In the genomic region with DNA sequence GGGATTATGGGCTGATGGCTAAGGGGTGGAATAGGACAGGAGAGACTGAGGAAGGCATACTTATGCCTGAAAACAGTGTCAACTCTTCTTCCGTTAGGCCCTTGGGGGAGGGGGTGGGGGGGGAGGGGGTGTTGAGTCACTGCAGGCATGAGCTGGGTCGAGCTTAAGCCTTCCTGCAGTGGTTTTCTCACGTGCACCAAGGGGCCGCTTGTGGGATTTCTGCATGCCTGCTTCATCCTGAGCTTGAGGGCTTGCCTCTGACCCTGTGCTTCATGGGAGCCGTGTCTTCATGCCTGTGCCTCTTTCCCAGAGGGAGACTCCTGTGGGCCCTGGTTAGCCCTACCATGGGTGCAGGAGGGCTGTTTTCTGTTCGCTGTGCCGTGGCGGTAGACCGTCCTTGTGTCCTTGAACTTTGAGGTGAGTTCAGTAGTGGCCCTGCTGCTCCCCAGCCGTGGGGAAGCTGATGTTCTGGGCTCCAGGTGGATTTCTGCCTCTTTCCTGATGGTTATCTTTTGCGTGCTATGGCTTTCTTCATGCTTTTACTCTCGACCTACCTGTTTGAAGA, we compare ENCODE assay signal across 16 cellular contexts.
DNase-seq lines count a peak whose midpoint lies in the region; ATAC-seq and TF ChIP-seq lines count a peak whose summit lies in the region.
"Had no signal": no experiment of that assay in that cellular context is flagged by ENCODE, and none has a peak within 500 bp of the region (broad histone marks: within the 10 kb centered on the region; RNA-seq: fewer than 3 reads in every experiment).

No MANE protein-coding gene starts in this region.

- H3K4me1 Mint-ChIP-seq in WTC11, result peaks cover 8% of the 10 kb centered on the region

- H3K36me3 ChIP-seq in BLaER1, result no peaks in the 10 kb centered on the region
- H3K36me3 ChIP-seq in upper lobe of left lung, result peaks cover 0 to 18% (median 0%) of the 10 kb centered on the region in 4 donors

- H3K4me2 ChIP-seq in BLaER1, result peak overlapping the region; percentile 78

- peak overlapping the region; percentile 31; the same call in 1 of the 2 replicates for H3K27ac ChIP-seq in BLaER1
- H3K27ac ChIP-seq in upper lobe of left lung, result no peak overlapping the region

- no peak for TF ChIP-seq EP300 in upper lobe of left lung (IDR thresholded peaks at IDR 0.05)

- no peak overlapping the region for H3K4me3 ChIP-seq in BLaER1
- H3K4me3 ChIP-seq in upper lobe of left lung, result no peak overlapping the region

- POLR2A ChIA-PET in WTC11 (lab: Charles Lee), result no interaction called here

- H3K27me3 ChIP-seq in BLaER1 (no peaks in the 10 kb centered on the region), upper lobe of left lung (no peaks in the 10 kb centered on the region)

- no peak overlapping the region for H3K4me3 Mint-ChIP-seq in WTC11

- H3K9ac ChIP-seq in BLaER1, result no peak overlapping the region

- in situ Hi-C loops in KBM-7 (cut with MboI; ENCODE audit: low pct_unique_long_range_greater_than_20kb, low sequenced_read_pairs), result no loop called here

- no peaks in the 10 kb centered on the region for H3K27me3 Mint-ChIP-seq in WTC11 (ENCODE audit: low read depth)

- WGBS in upper lobe of left lung, 2 donors, result 89 to 94% methylated on average over 9 to 12 of the region's 12 CpGs

- H3K9me3 ChIP-seq in BLaER1 (no peaks in the 10 kb centered on the region), upper lobe of left lung (no peaks in the 10 kb centered on the region)

- peak; percentile 64 for DNase-seq in KBM-7
- no peak for DNase-seq in WTC11 (ENCODE audit: low spot score)
- DNase-seq in iPS-NIHi11 (ENCODE audit: low spot score), result peak; percentile 27
- no peak for DNase-seq in upper lobe of left lung
- no peak for DNase-seq in NCI-H187 treated with DMSO at 0.1 percent for 48 hours (lab: John Stamatoyannopoulos, UW)
- DNase-seq: activated CD4-positive, alpha-beta T cell treated with anti-CD3 and anti-CD28 coated beads, Interleukin-2, amount 50 U/mL, for 48 hours; amygdala; dermis blood vessel endothelial cell; NCI-H1436; NCI-H446 treated with DMSO at 0.1 percent for 48 hours; occipital lobe; small intestine had no signal

- CTCF ChIA-PET in WTC11 (lab: Charles Lee), result interaction anchor here (0.5 kb wide), 1 partner anchor 40 kb away, joined by 3 read pairs; no protein-coding TSS in a partner anchor

- 0 out of 2 replicates have a peak, but pooled peaks cover under 1% of the 10 kb centered on the region for H3K36me3 Mint-ChIP-seq in WTC11

- no peak for TF ChIP-seq POLR2A in upper lobe of left lung (IDR thresholded peaks at IDR 0.05)

- TF ChIP-seq CTCF in WTC11 (IDR thresholded peaks at IDR 0.05) (no peak), upper lobe of left lung (IDR thresholded peaks at IDR 0.05) (no peak)

- H3K4me1 ChIP-seq in BLaER1, result peaks cover 30% of the 10 kb centered on the region
- H3K4me1 ChIP-seq in upper lobe of left lung, result peaks cover 0 to 1% (median under 1%) of the 10 kb centered on the region in 4 donors

- peak overlapping the region; percentile 25; the same call in 1 of the 2 replicates for H3K27ac Mint-ChIP-seq in WTC11

- no peaks in the 10 kb centered on the region for H4K20me1 ChIP-seq in BLaER1

- ATAC-seq in WTC11, result peak; percentile 65
- no peak for ATAC-seq in HG03139 (IDR thresholded peaks at IDR 0.05; ENCODE audit: unreplicated experiment)
- ATAC-seq in HG03025 (IDR thresholded peaks at IDR 0.05; ENCODE audit: low FRiP score, unreplicated experiment), result no peak
- no peak for ATAC-seq in upper lobe of left lung (ENCODE audit: low FRiP score in 2 of 2)
- ATAC-seq: Panc1 had no signal

- no peaks in the 10 kb centered on the region for H3K9me3 Mint-ChIP-seq in WTC11

TF ChIP-seq in WTC11, 78 proteins besides CTCF, POLR2A, EP300 and RAD21 (continues in another document):
- TF ChIP-seq, protein P1, sequence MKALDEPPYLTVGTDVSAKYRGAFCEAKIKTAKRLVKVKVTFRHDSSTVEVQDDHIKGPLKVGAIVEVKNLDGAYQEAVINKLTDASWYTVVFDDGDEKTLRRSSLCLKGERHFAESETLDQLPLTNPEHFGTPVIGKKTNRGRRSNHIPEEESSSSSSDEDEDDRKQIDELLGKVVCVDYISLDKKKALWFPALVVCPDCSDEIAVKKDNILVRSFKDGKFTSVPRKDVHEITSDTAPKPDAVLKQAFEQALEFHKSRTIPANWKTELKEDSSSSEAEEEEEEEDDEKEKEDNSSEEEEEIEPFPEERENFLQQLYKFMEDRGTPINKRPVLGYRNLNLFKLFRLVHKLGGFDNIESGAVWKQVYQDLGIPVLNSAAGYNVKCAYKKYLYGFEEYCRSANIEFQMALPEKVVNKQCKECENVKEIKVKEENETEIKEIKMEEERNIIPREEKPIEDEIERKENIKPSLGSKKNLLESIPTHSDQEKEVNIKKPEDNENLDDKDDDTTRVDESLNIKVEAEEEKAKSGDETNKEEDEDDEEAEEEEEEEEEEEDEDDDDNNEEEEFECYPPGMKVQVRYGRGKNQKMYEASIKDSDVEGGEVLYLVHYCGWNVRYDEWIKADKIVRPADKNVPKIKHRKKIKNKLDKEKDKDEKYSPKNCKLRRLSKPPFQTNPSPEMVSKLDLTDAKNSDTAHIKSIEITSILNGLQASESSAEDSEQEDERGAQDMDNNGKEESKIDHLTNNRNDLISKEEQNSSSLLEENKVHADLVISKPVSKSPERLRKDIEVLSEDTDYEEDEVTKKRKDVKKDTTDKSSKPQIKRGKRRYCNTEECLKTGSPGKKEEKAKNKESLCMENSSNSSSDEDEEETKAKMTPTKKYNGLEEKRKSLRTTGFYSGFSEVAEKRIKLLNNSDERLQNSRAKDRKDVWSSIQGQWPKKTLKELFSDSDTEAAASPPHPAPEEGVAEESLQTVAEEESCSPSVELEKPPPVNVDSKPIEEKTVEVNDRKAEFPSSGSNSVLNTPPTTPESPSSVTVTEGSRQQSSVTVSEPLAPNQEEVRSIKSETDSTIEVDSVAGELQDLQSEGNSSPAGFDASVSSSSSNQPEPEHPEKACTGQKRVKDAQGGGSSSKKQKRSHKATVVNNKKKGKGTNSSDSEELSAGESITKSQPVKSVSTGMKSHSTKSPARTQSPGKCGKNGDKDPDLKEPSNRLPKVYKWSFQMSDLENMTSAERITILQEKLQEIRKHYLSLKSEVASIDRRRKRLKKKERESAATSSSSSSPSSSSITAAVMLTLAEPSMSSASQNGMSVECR (CRISPR knock-in tag; IDR thresholded peaks at IDR 0.05; ENCODE audit: borderline replicate concordance), result no peak
- TF ChIP-seq, protein P2, sequence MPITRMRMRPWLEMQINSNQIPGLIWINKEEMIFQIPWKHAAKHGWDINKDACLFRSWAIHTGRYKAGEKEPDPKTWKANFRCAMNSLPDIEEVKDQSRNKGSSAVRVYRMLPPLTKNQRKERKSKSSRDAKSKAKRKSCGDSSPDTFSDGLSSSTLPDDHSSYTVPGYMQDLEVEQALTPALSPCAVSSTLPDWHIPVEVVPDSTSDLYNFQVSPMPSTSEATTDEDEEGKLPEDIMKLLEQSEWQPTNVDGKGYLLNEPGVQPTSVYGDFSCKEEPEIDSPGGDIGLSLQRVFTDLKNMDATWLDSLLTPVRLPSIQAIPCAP (CRISPR knock-in tag; IDR thresholded peaks at IDR 0.05), result no peak
- no peak for TF ChIP-seq RORB (CRISPR knock-in tag; IDR thresholded peaks at IDR 0.05)
- TF ChIP-seq, protein P3, sequence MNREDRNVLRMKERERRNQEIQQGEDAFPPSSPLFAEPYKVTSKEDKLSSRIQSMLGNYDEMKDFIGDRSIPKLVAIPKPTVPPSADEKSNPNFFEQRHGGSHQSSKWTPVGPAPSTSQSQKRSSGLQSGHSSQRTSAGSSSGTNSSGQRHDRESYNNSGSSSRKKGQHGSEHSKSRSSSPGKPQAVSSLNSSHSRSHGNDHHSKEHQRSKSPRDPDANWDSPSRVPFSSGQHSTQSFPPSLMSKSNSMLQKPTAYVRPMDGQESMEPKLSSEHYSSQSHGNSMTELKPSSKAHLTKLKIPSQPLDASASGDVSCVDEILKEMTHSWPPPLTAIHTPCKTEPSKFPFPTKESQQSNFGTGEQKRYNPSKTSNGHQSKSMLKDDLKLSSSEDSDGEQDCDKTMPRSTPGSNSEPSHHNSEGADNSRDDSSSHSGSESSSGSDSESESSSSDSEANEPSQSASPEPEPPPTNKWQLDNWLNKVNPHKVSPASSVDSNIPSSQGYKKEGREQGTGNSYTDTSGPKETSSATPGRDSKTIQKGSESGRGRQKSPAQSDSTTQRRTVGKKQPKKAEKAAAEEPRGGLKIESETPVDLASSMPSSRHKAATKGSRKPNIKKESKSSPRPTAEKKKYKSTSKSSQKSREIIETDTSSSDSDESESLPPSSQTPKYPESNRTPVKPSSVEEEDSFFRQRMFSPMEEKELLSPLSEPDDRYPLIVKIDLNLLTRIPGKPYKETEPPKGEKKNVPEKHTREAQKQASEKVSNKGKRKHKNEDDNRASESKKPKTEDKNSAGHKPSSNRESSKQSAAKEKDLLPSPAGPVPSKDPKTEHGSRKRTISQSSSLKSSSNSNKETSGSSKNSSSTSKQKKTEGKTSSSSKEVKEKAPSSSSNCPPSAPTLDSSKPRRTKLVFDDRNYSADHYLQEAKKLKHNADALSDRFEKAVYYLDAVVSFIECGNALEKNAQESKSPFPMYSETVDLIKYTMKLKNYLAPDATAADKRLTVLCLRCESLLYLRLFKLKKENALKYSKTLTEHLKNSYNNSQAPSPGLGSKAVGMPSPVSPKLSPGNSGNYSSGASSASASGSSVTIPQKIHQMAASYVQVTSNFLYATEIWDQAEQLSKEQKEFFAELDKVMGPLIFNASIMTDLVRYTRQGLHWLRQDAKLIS (CRISPR knock-in tag; IDR thresholded peaks at IDR 0.05; ENCODE audit: borderline replicate concordance), result no peak
- TF ChIP-seq, protein P4, sequence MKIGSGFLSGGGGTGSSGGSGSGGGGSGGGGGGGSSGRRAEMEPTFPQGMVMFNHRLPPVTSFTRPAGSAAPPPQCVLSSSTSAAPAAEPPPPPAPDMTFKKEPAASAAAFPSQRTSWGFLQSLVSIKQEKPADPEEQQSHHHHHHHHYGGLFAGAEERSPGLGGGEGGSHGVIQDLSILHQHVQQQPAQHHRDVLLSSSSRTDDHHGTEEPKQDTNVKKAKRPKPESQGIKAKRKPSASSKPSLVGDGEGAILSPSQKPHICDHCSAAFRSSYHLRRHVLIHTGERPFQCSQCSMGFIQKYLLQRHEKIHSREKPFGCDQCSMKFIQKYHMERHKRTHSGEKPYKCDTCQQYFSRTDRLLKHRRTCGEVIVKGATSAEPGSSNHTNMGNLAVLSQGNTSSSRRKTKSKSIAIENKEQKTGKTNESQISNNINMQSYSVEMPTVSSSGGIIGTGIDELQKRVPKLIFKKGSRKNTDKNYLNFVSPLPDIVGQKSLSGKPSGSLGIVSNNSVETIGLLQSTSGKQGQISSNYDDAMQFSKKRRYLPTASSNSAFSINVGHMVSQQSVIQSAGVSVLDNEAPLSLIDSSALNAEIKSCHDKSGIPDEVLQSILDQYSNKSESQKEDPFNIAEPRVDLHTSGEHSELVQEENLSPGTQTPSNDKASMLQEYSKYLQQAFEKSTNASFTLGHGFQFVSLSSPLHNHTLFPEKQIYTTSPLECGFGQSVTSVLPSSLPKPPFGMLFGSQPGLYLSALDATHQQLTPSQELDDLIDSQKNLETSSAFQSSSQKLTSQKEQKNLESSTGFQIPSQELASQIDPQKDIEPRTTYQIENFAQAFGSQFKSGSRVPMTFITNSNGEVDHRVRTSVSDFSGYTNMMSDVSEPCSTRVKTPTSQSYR (CRISPR knock-in tag; IDR thresholded peaks at IDR 0.05), result no peak

Comparison
In these comparisons a context has a peak if more than half of its experiments do, and no peak if none do; other contexts are left out.
1. DNase-seq: peak in KBM-7 (single experiment) and iPS-NIHi11 (single experiment); none in WTC11 (single experiment), upper lobe of left lung (0 of 2) and NCI-H187 treated with DMSO at 0.1 percent for 48 hours (single experiment).